1 cellular context compared by ENCODE assay signal in the genomic region with DNA sequence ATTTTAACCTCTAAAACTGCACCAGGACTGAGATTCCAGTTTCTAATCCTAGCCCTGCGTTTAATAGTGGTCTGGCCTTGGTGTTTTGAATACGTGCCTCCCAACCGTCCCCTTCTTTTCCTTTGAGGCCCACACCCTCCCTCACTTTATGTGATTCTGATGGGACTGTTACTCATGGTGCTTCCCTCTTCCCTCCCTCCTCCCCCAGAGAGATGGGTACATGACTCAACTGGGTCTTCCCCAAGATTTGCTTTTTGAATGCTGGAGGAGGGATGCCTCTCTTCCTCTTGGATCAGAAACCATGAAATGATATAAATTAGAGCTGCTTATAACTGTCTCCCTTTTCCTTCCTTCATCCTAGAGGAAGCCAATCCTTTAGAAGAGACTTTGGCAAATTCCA.
TF ChIP-seq lines count a peak whose summit lies in the region.

No MANE protein-coding gene starts in this region.

TF ChIP-seq in GM23338, 12 proteins besides CTCF, POLR2A, EP300 and RAD21 (continued from another document):
- TF ChIP-seq ZNF462 (CRISPR knock-in tag; IDR thresholded peaks at IDR 0.05) (no peak), NANOG (IDR thresholded peaks at IDR 0.05; ENCODE audit: borderline replicate concordance) (no peak), EZH2phosphoT487 (IDR thresholded peaks at IDR 0.05; ENCODE audit: unreplicated experiment) (no peak), EZH2 (IDR thresholded peaks at IDR 0.05; ENCODE audit: low read depth, unreplicated experiment) (no peak), ZNF114 (CRISPR knock-in tag; IDR thresholded peaks at IDR 0.05) (no peak), CREB1 (CRISPR knock-in tag; IDR thresholded peaks at IDR 0.05; ENCODE audit: low read depth) (no peak)
